In the genomic region with DNA sequence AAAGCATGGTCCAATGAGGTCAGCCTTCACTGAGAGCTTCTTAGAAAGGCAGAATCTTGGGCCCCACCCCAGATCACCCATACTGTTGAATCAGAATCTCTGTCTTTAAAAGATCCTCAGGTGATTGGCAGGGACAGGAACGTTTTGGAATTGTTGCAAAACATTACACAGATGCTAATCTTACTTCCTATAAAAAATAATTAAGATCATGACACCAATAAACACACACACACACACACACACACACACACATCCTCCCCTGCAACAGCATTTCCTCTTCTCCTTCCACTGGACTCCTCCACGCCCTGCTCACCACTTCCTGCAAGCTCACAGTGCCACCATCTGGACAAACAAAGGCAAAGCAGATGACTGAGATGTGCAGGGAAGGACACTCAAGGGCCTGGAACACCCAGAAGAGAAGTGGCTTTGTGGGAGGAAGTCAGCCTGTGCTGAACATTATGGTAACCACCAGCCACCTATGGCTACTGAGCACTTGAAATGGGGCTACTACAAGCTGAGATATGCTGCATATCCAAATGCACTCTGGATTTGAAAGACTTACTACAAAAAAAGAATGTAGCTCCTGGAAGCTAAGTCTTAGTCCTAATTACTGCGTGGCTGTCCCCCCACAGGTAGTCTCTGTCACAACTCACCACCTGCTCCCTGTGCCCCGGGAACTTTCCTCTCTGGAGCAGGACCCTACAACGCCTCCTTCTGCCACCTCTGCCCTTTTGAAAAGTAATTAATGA, we compare ENCODE assay signal across 8 cellular contexts.
DNase-seq lines count a peak whose midpoint lies in the region; ATAC-seq and TF ChIP-seq lines count a peak whose summit lies in the region.

No MANE protein-coding gene starts in this region.

- H3K27ac ChIP-seq in GM23338 (ENCODE audit: low read depth) (no peak overlapping the region), Peyer's patch (no peak overlapping the region), neutrophil (no peak overlapping the region), testis (no peak overlapping the region)

- no peak overlapping the region for H3K4me2 ChIP-seq in GM23338

- intact Hi-C loops in testis (cut with DNase I; ENCODE audit: low total_unique reads), result no loop called here

- peak; percentile 96 for ATAC-seq in GM23338

- H4K20me1 ChIP-seq in GM23338 (replicated peaks; ENCODE audit: insufficient read depth), result no peaks in the 10 kb centered on the region

- H3K4me3 ChIP-seq in GM23338 (no peak overlapping the region), Peyer's patch (no peak overlapping the region), fibroblast of mammary gland (ENCODE audit: control insufficient read depth, low read depth, low read length) (no peak overlapping the region), neutrophil (ENCODE audit: low read depth in 1 of 2, low read length in 1 of 2) (no peak overlapping the region), testis (no peak overlapping the region)

- H3F3A ChIP-seq in GM23338 (replicated peaks; ENCODE audit: low read depth), result no peaks in the 10 kb centered on the region

- H3K27me3 ChIP-seq in GM23338 (ENCODE audit: insufficient read depth) (no peaks in the 10 kb centered on the region), Peyer's patch (no peaks in the 10 kb centered on the region), neutrophil (no peaks in the 10 kb centered on the region), testis (no peaks in the 10 kb centered on the region)

- 0 out of 2 replicates have a peak overlapping the region, but pooled peaks have one; percentile 61 for H2AFZ ChIP-seq in GM23338

- H3K4me3 Mint-ChIP-seq in GM23338, result no peak overlapping the region

- H3K9me3 ChIP-seq in Peyer's patch, result no peaks in the 10 kb centered on the region
- H3K9me3 ChIP-seq in neutrophil, result no peaks in the 10 kb centered on the region
- no peaks in the 10 kb centered on the region for H3K9me3 ChIP-seq in testis

- no peaks in the 10 kb centered on the region for H3K79me2 ChIP-seq in GM23338 (replicated peaks; ENCODE audit: insufficient read depth)

- H3K36me3 ChIP-seq in GM23338 (ENCODE audit: insufficient read depth) (no peaks in the 10 kb centered on the region), Peyer's patch (no peaks in the 10 kb centered on the region), neutrophil (no peaks in the 10 kb centered on the region), testis (ENCODE audit: low read depth, missing control alignments) (no peaks in the 10 kb centered on the region)

- H3K9me2 ChIP-seq in GM23338 (ENCODE audit: insufficient read depth), result no peaks in the 10 kb centered on the region

- TF ChIP-seq POLR2A in Peyer's patch (IDR thresholded peaks at IDR 0.05) (no peak), testis (IDR thresholded peaks at IDR 0.05) (no peak)

- peaks cover 13% of the 10 kb centered on the region for H3K4me1 Mint-ChIP-seq in GM23338

- WGBS in testis, 2 donors, result 48 to 56% methylated on average over 5 of the region's 5 CpGs

- H3K27me3 Mint-ChIP-seq in GM23338 (ENCODE audit: insufficient read depth, low read depth, poor library complexity), result peaks cover 7% of the 10 kb centered on the region

- H3K4me1 ChIP-seq in GM23338 (ENCODE audit: insufficient read depth), result peaks cover 8% of the 10 kb centered on the region
- no peaks in the 10 kb centered on the region for H3K4me1 ChIP-seq in Peyer's patch
- H3K4me1 ChIP-seq in neutrophil (ENCODE audit: control insufficient read depth in 1 of 2, insufficient read depth in 1 of 2, low read depth in 1 of 2, low read length in 1 of 2), result peaks cover 10 to 13% of the 10 kb centered on the region in 2 experiments
- H3K4me1 ChIP-seq in testis, result peaks cover 3% of the 10 kb centered on the region

- H3K9me3 Mint-ChIP-seq in GM23338, result no peaks in the 10 kb centered on the region

- no peak overlapping the region for H3K27ac Mint-ChIP-seq in GM23338

- H3K36me3 Mint-ChIP-seq in GM23338 (ENCODE audit: low read depth), result no peaks in the 10 kb centered on the region

- DNase-seq in EL (peak; percentile 87), GM23338 (ENCODE audit: low spot score) (peak; percentile 89), Kasumi-1 (lab: John Stamatoyannopoulos, UW) (peak; percentile 99 to 100), Peyer's patch (peak; percentile 65 to 93 (median 88)), fibroblast of mammary gland (ENCODE audit: low read depth) (peak; percentile 93), testis (peak; percentile 88)
- DNase-seq in activated T-cell treated with anti-CD3 and anti-CD28 coated beads, Interleukin-2, amount 50 U/mL, for 48 hours, result peak; percentile 68 to 74

- TF ChIP-seq CTCF in GM23338 (conservative IDR thresholded peaks at IDR 0.05; ENCODE audit: low read depth in 2 of 2) (peak; percentile 89 to 100), Peyer's patch (IDR thresholded peaks at IDR 0.05) (peak; percentile 64 to 96 (median 86)), fibroblast of mammary gland (conservative IDR thresholded peaks at IDR 0.05; ENCODE audit: control insufficient read depth, insufficient read depth, low read depth, low read length) (peak; percentile 94), neutrophil (IDR thresholded peaks at IDR 0.05) (peak; percentile 56), testis (IDR thresholded peaks at IDR 0.05) (peak; percentile 58 to 79 (median 69))

TF ChIP-seq in GM23338, 12 proteins besides CTCF, POLR2A, EP300 and RAD21:
- TF ChIP-seq, protein P1, sequence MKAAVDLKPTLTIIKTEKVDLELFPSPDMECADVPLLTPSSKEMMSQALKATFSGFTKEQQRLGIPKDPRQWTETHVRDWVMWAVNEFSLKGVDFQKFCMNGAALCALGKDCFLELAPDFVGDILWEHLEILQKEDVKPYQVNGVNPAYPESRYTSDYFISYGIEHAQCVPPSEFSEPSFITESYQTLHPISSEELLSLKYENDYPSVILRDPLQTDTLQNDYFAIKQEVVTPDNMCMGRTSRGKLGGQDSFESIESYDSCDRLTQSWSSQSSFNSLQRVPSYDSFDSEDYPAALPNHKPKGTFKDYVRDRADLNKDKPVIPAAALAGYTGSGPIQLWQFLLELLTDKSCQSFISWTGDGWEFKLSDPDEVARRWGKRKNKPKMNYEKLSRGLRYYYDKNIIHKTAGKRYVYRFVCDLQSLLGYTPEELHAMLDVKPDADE (IDR thresholded peaks at IDR 0.05), result 0 out of 2 replicates have a peak, but pooled peaks have one; percentile 11
- no peak for TF ChIP-seq EZH2phosphoT487 (IDR thresholded peaks at IDR 0.05; ENCODE audit: unreplicated experiment)
- TF ChIP-seq, protein P2, sequence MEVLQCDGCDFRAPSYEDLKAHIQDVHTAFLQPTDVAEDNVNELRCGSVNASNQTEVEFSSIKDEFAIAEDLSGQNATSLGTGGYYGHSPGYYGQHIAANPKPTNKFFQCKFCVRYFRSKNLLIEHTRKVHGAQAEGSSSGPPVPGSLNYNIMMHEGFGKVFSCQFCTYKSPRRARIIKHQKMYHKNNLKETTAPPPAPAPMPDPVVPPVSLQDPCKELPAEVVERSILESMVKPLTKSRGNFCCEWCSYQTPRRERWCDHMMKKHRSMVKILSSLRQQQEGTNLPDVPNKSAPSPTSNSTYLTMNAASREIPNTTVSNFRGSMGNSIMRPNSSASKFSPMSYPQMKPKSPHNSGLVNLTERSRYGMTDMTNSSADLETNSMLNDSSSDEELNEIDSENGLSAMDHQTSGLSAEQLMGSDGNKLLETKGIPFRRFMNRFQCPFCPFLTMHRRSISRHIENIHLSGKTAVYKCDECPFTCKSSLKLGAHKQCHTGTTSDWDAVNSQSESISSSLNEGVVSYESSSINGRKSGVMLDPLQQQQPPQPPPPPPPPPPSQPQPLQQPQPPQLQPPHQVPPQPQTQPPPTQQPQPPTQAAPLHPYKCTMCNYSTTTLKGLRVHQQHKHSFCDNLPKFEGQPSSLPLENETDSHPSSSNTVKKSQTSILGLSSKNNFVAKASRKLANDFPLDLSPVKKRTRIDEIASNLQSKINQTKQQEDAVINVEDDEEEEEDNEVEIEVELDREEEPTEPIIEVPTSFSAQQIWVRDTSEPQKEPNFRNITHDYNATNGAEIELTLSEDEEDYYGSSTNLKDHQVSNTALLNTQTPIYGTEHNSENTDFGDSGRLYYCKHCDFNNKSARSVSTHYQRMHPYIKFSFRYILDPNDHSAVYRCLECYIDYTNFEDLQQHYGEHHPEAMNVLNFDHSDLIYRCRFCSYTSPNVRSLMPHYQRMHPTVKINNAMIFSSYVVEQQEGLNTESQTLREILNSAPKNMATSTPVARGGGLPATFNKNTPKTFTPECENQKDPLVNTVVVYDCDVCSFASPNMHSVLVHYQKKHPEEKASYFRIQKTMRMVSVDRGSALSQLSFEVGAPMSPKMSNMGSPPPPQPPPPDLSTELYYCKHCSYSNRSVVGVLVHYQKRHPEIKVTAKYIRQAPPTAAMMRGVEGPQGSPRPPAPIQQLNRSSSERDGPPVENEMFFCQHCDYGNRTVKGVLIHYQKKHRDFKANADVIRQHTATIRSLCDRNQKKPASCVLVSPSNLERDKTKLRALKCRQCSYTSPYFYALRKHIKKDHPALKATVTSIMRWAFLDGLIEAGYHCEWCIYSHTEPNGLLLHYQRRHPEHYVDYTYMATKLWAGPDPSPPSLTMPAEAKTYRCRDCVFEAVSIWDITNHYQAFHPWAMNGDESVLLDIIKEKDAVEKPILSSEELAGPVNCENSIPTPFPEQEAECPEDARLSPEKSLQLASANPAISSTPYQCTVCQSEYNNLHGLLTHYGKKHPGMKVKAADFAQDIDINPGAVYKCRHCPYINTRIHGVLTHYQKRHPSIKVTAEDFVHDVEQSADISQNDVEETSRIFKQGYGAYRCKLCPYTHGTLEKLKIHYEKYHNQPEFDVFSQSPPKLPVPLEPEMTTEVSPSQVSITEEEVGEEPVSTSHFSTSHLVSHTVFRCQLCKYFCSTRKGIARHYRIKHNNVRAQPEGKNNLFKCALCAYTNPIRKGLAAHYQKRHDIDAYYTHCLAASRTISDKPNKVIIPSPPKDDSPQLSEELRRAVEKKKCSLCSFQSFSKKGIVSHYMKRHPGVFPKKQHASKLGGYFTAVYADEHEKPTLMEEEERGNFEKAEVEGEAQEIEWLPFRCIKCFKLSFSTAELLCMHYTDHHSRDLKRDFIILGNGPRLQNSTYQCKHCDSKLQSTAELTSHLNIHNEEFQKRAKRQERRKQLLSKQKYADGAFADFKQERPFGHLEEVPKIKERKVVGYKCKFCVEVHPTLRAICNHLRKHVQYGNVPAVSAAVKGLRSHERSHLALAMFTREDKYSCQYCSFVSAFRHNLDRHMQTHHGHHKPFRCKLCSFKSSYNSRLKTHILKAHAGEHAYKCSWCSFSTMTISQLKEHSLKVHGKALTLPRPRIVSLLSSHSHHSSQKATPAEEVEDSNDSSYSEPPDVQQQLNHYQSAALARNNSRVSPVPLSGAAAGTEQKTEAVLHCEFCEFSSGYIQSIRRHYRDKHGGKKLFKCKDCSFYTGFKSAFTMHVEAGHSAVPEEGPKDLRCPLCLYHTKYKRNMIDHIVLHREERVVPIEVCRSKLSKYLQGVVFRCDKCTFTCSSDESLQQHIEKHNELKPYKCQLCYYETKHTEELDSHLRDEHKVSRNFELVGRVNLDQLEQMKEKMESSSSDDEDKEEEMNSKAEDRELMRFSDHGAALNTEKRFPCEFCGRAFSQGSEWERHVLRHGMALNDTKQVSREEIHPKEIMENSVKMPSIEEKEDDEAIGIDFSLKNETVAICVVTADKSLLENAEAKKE (CRISPR knock-in tag; IDR thresholded peaks at IDR 0.05), result 0 out of 2 replicates have a peak, but pooled peaks have one; percentile 30
